ENCODE assay signal across 1 cellular context in genomic region chr5:34869256-34869655, GRCh38.
TF ChIP-seq lines count a peak whose summit lies in the region.

No MANE protein-coding gene starts in this region.

TF ChIP-seq in K562, 482 proteins besides CTCF, POLR2A, EP300 and RAD21 (continued from another document):
- TF ChIP-seq HES1 (IDR thresholded peaks at IDR 0.05; ENCODE audit: low read depth) (no peak), CBFA2T3 (IDR thresholded peaks at IDR 0.05) (peak; percentile 35)
